In the genomic region with DNA sequence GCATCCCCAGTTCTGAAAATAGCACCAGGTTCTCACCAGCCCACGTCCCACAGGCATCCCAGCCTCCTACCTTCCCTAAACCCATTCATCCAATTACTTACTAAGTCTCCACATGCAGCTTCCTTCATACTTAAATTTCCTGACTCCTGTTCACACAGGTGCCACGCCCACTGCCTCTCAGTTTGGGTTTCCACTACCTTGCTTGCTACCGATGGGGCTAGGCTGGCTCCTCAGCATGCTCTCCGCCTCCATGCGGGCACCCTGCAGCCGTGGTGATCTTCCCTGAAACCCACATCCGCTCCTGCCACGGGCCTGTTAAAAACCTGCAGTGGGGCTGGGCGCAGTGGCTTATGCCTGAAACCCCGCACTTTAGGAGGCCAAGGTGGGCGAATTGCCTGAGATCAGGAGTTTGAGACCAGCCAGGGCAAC, we compare ENCODE assay signal across 1 cellular context.
TF ChIP-seq lines count a peak whose summit lies in the region.

No MANE protein-coding gene starts in this region.

TF ChIP-seq in WTC11, 78 proteins besides CTCF, POLR2A, EP300 and RAD21 (continued from another document):
- TF ChIP-seq, protein P1, sequence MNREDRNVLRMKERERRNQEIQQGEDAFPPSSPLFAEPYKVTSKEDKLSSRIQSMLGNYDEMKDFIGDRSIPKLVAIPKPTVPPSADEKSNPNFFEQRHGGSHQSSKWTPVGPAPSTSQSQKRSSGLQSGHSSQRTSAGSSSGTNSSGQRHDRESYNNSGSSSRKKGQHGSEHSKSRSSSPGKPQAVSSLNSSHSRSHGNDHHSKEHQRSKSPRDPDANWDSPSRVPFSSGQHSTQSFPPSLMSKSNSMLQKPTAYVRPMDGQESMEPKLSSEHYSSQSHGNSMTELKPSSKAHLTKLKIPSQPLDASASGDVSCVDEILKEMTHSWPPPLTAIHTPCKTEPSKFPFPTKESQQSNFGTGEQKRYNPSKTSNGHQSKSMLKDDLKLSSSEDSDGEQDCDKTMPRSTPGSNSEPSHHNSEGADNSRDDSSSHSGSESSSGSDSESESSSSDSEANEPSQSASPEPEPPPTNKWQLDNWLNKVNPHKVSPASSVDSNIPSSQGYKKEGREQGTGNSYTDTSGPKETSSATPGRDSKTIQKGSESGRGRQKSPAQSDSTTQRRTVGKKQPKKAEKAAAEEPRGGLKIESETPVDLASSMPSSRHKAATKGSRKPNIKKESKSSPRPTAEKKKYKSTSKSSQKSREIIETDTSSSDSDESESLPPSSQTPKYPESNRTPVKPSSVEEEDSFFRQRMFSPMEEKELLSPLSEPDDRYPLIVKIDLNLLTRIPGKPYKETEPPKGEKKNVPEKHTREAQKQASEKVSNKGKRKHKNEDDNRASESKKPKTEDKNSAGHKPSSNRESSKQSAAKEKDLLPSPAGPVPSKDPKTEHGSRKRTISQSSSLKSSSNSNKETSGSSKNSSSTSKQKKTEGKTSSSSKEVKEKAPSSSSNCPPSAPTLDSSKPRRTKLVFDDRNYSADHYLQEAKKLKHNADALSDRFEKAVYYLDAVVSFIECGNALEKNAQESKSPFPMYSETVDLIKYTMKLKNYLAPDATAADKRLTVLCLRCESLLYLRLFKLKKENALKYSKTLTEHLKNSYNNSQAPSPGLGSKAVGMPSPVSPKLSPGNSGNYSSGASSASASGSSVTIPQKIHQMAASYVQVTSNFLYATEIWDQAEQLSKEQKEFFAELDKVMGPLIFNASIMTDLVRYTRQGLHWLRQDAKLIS (CRISPR knock-in tag; IDR thresholded peaks at IDR 0.05; ENCODE audit: borderline replicate concordance), result no peak
- TF ChIP-seq NFE2L1 (CRISPR knock-in tag; IDR thresholded peaks at IDR 0.05) (no peak), RORB (CRISPR knock-in tag; IDR thresholded peaks at IDR 0.05) (no peak), ZNF232 (CRISPR knock-in tag; IDR thresholded peaks at IDR 0.05) (no peak), SMAD3 (CRISPR knock-in tag; IDR thresholded peaks at IDR 0.05; ENCODE audit: borderline replicate concordance) (no peak), FOXK1 (CRISPR knock-in tag; IDR thresholded peaks at IDR 0.05) (no peak), ZNF396 (CRISPR knock-in tag; IDR thresholded peaks at IDR 0.05; ENCODE audit: borderline replicate concordance) (no peak), SMAD4 (CRISPR knock-in tag; IDR thresholded peaks at IDR 0.05) (no peak)
- TF ChIP-seq, protein P2, sequence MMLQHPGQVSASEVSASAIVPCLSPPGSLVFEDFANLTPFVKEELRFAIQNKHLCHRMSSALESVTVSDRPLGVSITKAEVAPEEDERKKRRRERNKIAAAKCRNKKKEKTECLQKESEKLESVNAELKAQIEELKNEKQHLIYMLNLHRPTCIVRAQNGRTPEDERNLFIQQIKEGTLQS (CRISPR knock-in tag; conservative IDR thresholded peaks at IDR 0.05), result no peak
- TF ChIP-seq, protein P3, sequence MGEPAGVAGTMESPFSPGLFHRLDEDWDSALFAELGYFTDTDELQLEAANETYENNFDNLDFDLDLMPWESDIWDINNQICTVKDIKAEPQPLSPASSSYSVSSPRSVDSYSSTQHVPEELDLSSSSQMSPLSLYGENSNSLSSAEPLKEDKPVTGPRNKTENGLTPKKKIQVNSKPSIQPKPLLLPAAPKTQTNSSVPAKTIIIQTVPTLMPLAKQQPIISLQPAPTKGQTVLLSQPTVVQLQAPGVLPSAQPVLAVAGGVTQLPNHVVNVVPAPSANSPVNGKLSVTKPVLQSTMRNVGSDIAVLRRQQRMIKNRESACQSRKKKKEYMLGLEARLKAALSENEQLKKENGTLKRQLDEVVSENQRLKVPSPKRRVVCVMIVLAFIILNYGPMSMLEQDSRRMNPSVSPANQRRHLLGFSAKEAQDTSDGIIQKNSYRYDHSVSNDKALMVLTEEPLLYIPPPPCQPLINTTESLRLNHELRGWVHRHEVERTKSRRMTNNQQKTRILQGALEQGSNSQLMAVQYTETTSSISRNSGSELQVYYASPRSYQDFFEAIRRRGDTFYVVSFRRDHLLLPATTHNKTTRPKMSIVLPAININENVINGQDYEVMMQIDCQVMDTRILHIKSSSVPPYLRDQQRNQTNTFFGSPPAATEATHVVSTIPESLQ (CRISPR knock-in tag; IDR thresholded peaks at IDR 0.05), result no peak
- TF ChIP-seq, protein P4, sequence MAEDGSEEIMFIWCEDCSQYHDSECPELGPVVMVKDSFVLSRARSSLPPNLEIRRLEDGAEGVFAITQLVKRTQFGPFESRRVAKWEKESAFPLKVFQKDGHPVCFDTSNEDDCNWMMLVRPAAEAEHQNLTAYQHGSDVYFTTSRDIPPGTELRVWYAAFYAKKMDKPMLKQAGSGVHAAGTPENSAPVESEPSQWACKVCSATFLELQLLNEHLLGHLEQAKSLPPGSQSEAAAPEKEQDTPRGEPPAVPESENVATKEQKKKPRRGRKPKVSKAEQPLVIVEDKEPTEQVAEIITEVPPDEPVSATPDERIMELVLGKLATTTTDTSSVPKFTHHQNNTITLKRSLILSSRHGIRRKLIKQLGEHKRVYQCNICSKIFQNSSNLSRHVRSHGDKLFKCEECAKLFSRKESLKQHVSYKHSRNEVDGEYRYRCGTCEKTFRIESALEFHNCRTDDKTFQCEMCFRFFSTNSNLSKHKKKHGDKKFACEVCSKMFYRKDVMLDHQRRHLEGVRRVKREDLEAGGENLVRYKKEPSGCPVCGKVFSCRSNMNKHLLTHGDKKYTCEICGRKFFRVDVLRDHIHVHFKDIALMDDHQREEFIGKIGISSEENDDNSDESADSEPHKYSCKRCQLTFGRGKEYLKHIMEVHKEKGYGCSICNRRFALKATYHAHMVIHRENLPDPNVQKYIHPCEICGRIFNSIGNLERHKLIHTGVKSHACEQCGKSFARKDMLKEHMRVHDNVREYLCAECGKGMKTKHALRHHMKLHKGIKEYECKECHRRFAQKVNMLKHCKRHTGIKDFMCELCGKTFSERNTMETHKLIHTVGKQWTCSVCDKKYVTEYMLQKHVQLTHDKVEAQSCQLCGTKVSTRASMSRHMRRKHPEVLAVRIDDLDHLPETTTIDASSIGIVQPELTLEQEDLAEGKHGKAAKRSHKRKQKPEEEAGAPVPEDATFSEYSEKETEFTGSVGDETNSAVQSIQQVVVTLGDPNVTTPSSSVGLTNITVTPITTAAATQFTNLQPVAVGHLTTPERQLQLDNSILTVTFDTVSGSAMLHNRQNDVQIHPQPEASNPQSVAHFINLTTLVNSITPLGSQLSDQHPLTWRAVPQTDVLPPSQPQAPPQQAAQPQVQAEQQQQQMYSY (CRISPR knock-in tag; IDR thresholded peaks at IDR 0.05), result no peak
- TF ChIP-seq, protein P5, sequence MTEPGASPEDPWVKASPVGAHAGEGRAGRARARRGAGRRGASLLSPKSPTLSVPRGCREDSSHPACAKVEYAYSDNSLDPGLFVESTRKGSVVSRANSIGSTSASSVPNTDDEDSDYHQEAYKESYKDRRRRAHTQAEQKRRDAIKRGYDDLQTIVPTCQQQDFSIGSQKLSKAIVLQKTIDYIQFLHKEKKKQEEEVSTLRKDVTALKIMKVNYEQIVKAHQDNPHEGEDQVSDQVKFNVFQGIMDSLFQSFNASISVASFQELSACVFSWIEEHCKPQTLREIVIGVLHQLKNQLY (CRISPR knock-in tag; IDR thresholded peaks at IDR 0.05), result no peak
